ENCODE assay signal across 8 cellular contexts in the genomic region with DNA sequence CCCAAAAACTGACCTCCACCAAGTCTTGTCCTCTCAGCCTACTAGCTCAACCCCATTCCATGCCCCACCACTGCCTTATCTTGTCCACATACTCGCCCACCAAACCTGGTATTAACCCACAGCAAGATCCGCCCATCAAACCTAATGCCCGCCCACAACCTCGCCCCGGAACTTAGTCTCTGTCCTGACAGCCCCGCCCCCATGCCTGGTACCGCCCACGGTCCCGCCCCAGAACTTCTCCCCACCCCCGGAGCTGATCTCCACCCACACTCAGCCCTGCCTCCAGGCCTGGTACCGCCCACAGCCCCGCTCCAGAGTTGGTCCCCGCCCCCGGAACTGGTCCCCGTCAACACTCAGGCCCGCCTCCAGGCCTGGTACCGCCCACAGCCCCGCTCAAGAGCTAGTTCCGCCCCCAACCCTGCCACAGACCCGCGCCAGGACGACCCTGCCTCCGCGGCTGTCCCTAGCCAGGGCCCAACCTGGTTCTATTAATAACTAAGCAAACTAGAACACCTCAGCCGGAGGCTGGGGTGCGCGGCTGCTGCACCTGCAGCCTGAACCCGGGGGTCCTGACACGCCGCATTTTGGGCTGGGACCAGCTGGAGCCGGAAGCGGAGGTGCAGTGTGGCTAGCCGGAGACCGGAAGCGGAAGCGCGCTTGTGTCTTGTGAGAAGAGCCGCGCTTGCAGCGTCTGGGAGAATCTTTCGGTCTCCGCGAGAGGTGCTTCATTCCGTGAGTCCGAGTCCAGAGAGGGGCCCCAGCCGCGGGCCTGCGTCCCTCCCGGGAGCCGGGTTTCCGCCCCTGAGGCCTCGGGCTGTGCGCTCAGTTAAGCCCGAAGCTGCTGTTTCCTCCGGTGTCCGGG. TPM values are rescaled to one million over a fixed set of nuclear protein-coding genes. Genes with fewer than 3 reads are reported as not detected.
DNase-seq lines count a peak whose midpoint lies in the region; ATAC-seq and TF ChIP-seq lines count a peak whose summit lies in the region.

Gene ZNF557 (plus strand): TSS at position 662 of the 862 bp plus-strand sequence. CDS start 5,372 bp downstream, outside the sequence.

- H3K27ac ChIP-seq in cingulate gyrus (ENCODE audit: low read depth, low read length) (peak within 1 kb of the TSS; percentile 69), layer of hippocampus (ENCODE audit: low read depth, low read length) (peak within 1 kb of the TSS; percentile 81)

- peak; percentile 61 for ATAC-seq in HG03457 (IDR thresholded peaks at IDR 0.05; ENCODE audit: unreplicated experiment)

- POLR2A ChIA-PET in BJ (lab: Charles Lee) = interaction anchor here (0.6 to 1.0 kb wide), 3 partner anchors 23 to 328 kb away, joined by 3 to 4 read pairs (median 4); no protein-coding TSS in a partner anchor

- TF ChIP-seq CTCF in BJ (IDR thresholded peaks at IDR 0.05; ENCODE audit: insufficient read depth, low read depth, low read length) = no peak

- CTCF ChIA-PET in BJ (lab: Yijun Ruan, JAX) = interaction anchor here (1.0 kb wide), 1 partner anchor 12 kb away, joined by 4 read pairs; no protein-coding TSS in a partner anchor

- no peaks in the 10 kb centered on the region for H3K27me3 ChIP-seq in BJ (ENCODE audit: control insufficient read depth, insufficient read depth, low read length)
- no peaks in the 10 kb centered on the region for H3K27me3 ChIP-seq in layer of hippocampus (ENCODE audit: control insufficient read depth, insufficient read depth, low read length)

- H3K4me3 ChIP-seq in BJ (ENCODE audit: low read depth, low read length) = peak within 1 kb of the TSS; percentile 86

- DNase-seq in BJ (ENCODE audit: low read depth) = peak; percentile 78
- DNase-seq in GM19240 (ENCODE audit: insufficient read length, low spot score) = peak; percentile 84
- peak; percentile 58 for DNase-seq in NCI-H524 treated with DMSO at 0.1 percent for 48 hours (lab: John Stamatoyannopoulos, UW)
- peak; percentile 99 to 100 for DNase-seq in activated CD4-positive, alpha-beta T cell treated with anti-CD3 and anti-CD28 coated beads for 4 hours
- peak; percentile 91 to 99 (median 98) for DNase-seq in stimulated activated CD4-positive, alpha-beta T cell treated with anti-CD3 and anti-CD28 coated beads, Interleukin-1b, Interleukin-23, amount 100 ng/mL, for 24 hours (ENCODE audit: low read depth in 4 of 4, low spot score in 1 of 4)

- H3K36me3 ChIP-seq in BJ (ENCODE audit: control insufficient read depth, insufficient read depth, low read length) = peaks cover 11% of the 10 kb centered on the region

RNA-seq across cellular contexts. Expression of gene ZNF557, which starts in this region (rescaled TPM):
- polyA plus RNA-seq in BJ (2011; rRNA removed) = 3.1 and 3.8 TPM in 2 replicates
- polyA minus RNA-seq in BJ (2011; rRNA and poly(A)+ RNA removed) = 16.3 and 20.3 TPM in 2 replicates

Comparison
In these comparisons a context has a peak if more than half of its experiments do, and no peak if none do; other contexts are left out.
1. Peak in every context shown above with its lines: DNase-seq, ATAC-seq, H3K4me3 ChIP-seq and H3K27ac ChIP-seq.